ENCODE assay signal across 38 cellular contexts in the genomic region with DNA sequence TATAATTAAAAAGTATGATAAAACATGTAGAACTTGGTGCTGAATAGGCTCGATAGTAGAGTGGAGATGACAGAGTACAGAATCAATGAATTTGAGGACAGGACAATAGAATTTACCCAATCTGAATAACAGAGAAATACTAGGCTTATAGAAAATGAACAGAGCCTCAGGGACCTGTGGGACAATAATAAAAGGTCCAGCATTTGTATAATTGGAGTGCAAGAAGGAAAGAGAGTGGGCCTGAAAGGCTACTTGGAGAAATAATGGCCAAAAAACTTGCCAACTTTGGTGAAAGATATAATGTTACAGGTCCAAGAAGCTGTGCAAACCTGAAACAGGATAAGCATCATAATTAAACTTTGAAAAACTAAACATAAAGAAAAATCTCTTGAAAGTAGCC.
"Had no signal": no experiment of that assay in that cellular context is flagged by ENCODE, and none has a peak within 500 bp of the region (broad histone marks: within the 10 kb centered on the region; RNA-seq: fewer than 3 reads in every experiment).

No MANE protein-coding gene starts in this region.

- DNase-seq: activated effector memory CD4-positive, alpha-beta T cell treated with anti-CD3 and anti-CD28 coated beads, Interleukin-2, amount 50 U/mL, for 16 hours; activated effector memory CD4-positive, alpha-beta T cell treated with Interleukin-2 at 50 U/mL for 16 hours; activated gamma-delta T cell; activated gamma-delta T cell treated with Interleukin-2 at 50 U/mL for 16 hours; activated naive CD4-positive, alpha-beta T cell; activated naive CD4-positive, alpha-beta T cell treated with anti-CD3 and anti-CD28 coated beads for 36 hours; activated naive CD4-positive, alpha-beta T cell treated with anti-CD3 and anti-CD28 coated beads, Interleukin-2, amount 10 ng/mL, durations not matched to agents 7 days and 5 days; activated naive CD4-positive, alpha-beta T cell treated with anti-CD3 and anti-CD28 coated beads, Interleukin-2, amount 50 U/mL, for 16 hours; activated naive CD4-positive, alpha-beta T cell treated with Interleukin-2 at 50 U/mL for 16 hours; activated naive CD8-positive, alpha-beta T cell treated with anti-CD3 and anti-CD28 coated beads for 36 hours; activated naive CD8-positive, alpha-beta T cell treated with anti-CD3 and anti-CD28 coated beads, Interleukin-2, amount 10 ng/mL, durations not matched to agents 7 days and 5 days; activated naive CD8-positive, alpha-beta T cell treated with anti-CD3 and anti-CD28 coated beads, Interleukin-2, amount 50 U/mL, for 24 hours; activated T-cell treated with anti-CD3 and anti-CD28 coated beads, Interleukin-2, amount 50 U/mL, for 1 hour; activated T-cell treated with anti-CD3 and anti-CD28 coated beads, Interleukin-2, amount 50 U/mL, for 24 hours; activated T-cell treated with anti-CD3 and anti-CD28 coated beads, Interleukin-2, amount 50 U/mL, for 4 hours; activated T-cell treated with anti-CD3 and anti-CD28 coated beads, Interleukin-2, amount 50 U/mL, for 48 hours; activated T-cell treated with anti-CD3 and anti-CD28 coated beads, Interleukin-2, amount 50 U/mL, for 72 hours; adrenal gland; amniotic stem cell; amygdala; anterior cingulate cortex; aorta; body of pancreas; brain microvascular endothelial cell; caudate nucleus; central memory CD4-positive, alpha-beta T cell; cerebellar nuclear complex had no signal

- H3K27ac Mint-ChIP-seq: activated naive CD4-positive, alpha-beta T cell treated with anti-CD3 and anti-CD28 coated beads for 36 hours; activated naive CD4-positive, alpha-beta T cell treated with anti-CD3 and anti-CD28 coated beads, Interleukin-2, amount 10 ng/mL, durations not matched to agents 7 days and 5 days; activated naive CD4-positive, alpha-beta T cell treated with anti-CD3 and anti-CD28 coated beads, Interleukin-2, amount 50 U/mL, for 24 hours; activated naive CD4-positive, alpha-beta T cell treated with anti-CD3 and anti-CD28 coated beads, Interleukin-2, amount 50 U/mL, for 72 hours; activated naive CD8-positive, alpha-beta T cell; activated naive CD8-positive, alpha-beta T cell treated with anti-CD3 and anti-CD28 coated beads for 36 hours; activated naive CD8-positive, alpha-beta T cell treated with anti-CD3 and anti-CD28 coated beads, Interleukin-2, amount 10 ng/mL, durations not matched to agents 7 days and 5 days; activated naive CD8-positive, alpha-beta T cell treated with anti-CD3 and anti-CD28 coated beads, Interleukin-2, amount 50 U/mL, for 24 hours; activated T-cell treated with anti-CD3 and anti-CD28 coated beads, Interleukin-2, amount 50 U/mL, for 24 hours; activated T-cell treated with anti-CD3 and anti-CD28 coated beads, Interleukin-2, amount 50 U/mL, for 72 hours; activated T-helper 1 cell treated with anti-CD3 and anti-CD28 coated beads, Interleukin-12 subunit alpha, Interleukin-12 subunit beta, Interleukin-2, Interleukin-4 antibody, amounts not matched to agents 30 ng/mL and 10 ng/mL and 1 ng/mL, durations not matched to agents 14 hours and 24 hours and 36 hours; activated T-helper 17 cell treated with anti-CD3 and anti-CD28 coated beads, Interleukin-2, amount 50 U/mL, for 72 hours; activated T-helper 2 cell treated with anti-CD3 and anti-CD28 coated beads, Interferon-gamma antibody, Interleukin-2, Interleukin-4, amounts not matched to agents 10 μg/mL and 5 μg/mL and 100 μg/mL, durations not matched to agents 14 hours and 24 hours and 36 hours; brain had no signal

- ATAC-seq: activated naive CD4-positive, alpha-beta T cell treated with anti-CD3 and anti-CD28 coated beads, Interleukin-2, amount 50 U/mL, for 72 hours; activated naive CD8-positive, alpha-beta T cell treated with anti-CD3 and anti-CD28 coated beads, Interleukin-2, amount 50 U/mL, for 24 hours; activated T-cell treated with anti-CD3 and anti-CD28 coated beads, Interleukin-2, amount 50 U/mL, for 4 hours; activated T-cell treated with anti-CD3 and anti-CD28 coated beads, Interleukin-2, amount 50 U/mL, for 72 hours; activated T-helper 17 cell treated with anti-CD3 and anti-CD28 coated beads, Interleukin-2, amount 50 U/mL, for 72 hours; body of pancreas had no signal

- H3K4me3 Mint-ChIP-seq: activated naive CD4-positive, alpha-beta T cell treated with anti-CD3 and anti-CD28 coated beads for 36 hours; activated naive CD4-positive, alpha-beta T cell treated with anti-CD3 and anti-CD28 coated beads, Interleukin-2, amount 10 ng/mL, durations not matched to agents 7 days and 5 days; activated naive CD4-positive, alpha-beta T cell treated with anti-CD3 and anti-CD28 coated beads, Interleukin-2, amount 50 U/mL, for 24 hours; activated naive CD8-positive, alpha-beta T cell; activated naive CD8-positive, alpha-beta T cell treated with anti-CD3 and anti-CD28 coated beads for 36 hours; activated naive CD8-positive, alpha-beta T cell treated with anti-CD3 and anti-CD28 coated beads, Interleukin-2, amount 10 ng/mL, durations not matched to agents 7 days and 5 days; activated naive CD8-positive, alpha-beta T cell treated with anti-CD3 and anti-CD28 coated beads, Interleukin-2, amount 50 U/mL, for 24 hours; activated T-cell treated with anti-CD3 and anti-CD28 coated beads, Interleukin-2, amount 50 U/mL, for 24 hours; activated T-cell treated with anti-CD3 and anti-CD28 coated beads, Interleukin-2, amount 50 U/mL, for 4 hours; activated T-cell treated with anti-CD3 and anti-CD28 coated beads, Interleukin-2, amount 50 U/mL, for 72 hours; activated T-helper 1 cell treated with anti-CD3 and anti-CD28 coated beads, Interleukin-12 subunit alpha, Interleukin-12 subunit beta, Interleukin-2, Interleukin-4 antibody, amounts not matched to agents 30 ng/mL and 10 ng/mL and 1 ng/mL, durations not matched to agents 14 hours and 24 hours and 36 hours; activated T-helper 17 cell treated with anti-CD3 and anti-CD28 coated beads, Interleukin-2, amount 50 U/mL, for 72 hours; brain; central memory CD8-positive, alpha-beta T cell had no signal

- H3K9me3 Mint-ChIP-seq: activated naive CD4-positive, alpha-beta T cell treated with anti-CD3 and anti-CD28 coated beads, Interleukin-2, amount 10 ng/mL, durations not matched to agents 7 days and 5 days; activated naive CD4-positive, alpha-beta T cell treated with anti-CD3 and anti-CD28 coated beads, Interleukin-2, amount 50 U/mL, for 24 hours; activated naive CD8-positive, alpha-beta T cell treated with anti-CD3 and anti-CD28 coated beads, Interleukin-2, amount 10 ng/mL, durations not matched to agents 7 days and 5 days; activated T-cell treated with anti-CD3 and anti-CD28 coated beads, Interleukin-2, amount 50 U/mL, for 24 hours; activated T-cell treated with anti-CD3 and anti-CD28 coated beads, Interleukin-2, amount 50 U/mL, for 4 hours; activated T-helper 17 cell treated with anti-CD3 and anti-CD28 coated beads, Interleukin-2, amount 50 U/mL, for 72 hours; activated T-helper 2 cell treated with anti-CD3 and anti-CD28 coated beads, Interferon-gamma antibody, Interleukin-2, Interleukin-4, amounts not matched to agents 10 μg/mL and 5 μg/mL and 100 μg/mL, durations not matched to agents 14 hours and 24 hours and 36 hours had no signal

- H3K36me3 Mint-ChIP-seq: activated naive CD4-positive, alpha-beta T cell treated with anti-CD3 and anti-CD28 coated beads, Interleukin-2, amount 10 ng/mL, durations not matched to agents 7 days and 5 days; activated naive CD4-positive, alpha-beta T cell treated with anti-CD3 and anti-CD28 coated beads, Interleukin-2, amount 50 U/mL, for 24 hours; activated naive CD8-positive, alpha-beta T cell; activated naive CD8-positive, alpha-beta T cell treated with anti-CD3 and anti-CD28 coated beads for 36 hours; activated naive CD8-positive, alpha-beta T cell treated with anti-CD3 and anti-CD28 coated beads, Interleukin-2, amount 10 ng/mL, durations not matched to agents 7 days and 5 days; brain had no signal

- H3K36me3 ChIP-seq: adrenal gland, ascending aorta, brain microvascular endothelial cell, breast epithelium, cardiac muscle cell had no signal

- H3K4me1 Mint-ChIP-seq: activated naive CD4-positive, alpha-beta T cell treated with anti-CD3 and anti-CD28 coated beads, Interleukin-2, amount 10 ng/mL, durations not matched to agents 7 days and 5 days; activated naive CD4-positive, alpha-beta T cell treated with anti-CD3 and anti-CD28 coated beads, Interleukin-2, amount 50 U/mL, for 24 hours; activated naive CD8-positive, alpha-beta T cell treated with anti-CD3 and anti-CD28 coated beads for 36 hours; activated naive CD8-positive, alpha-beta T cell treated with anti-CD3 and anti-CD28 coated beads, Interleukin-2, amount 10 ng/mL, durations not matched to agents 7 days and 5 days; activated naive CD8-positive, alpha-beta T cell treated with anti-CD3 and anti-CD28 coated beads, Interleukin-2, amount 50 U/mL, for 24 hours; activated T-helper 17 cell treated with anti-CD3 and anti-CD28 coated beads, Interleukin-2, amount 50 U/mL, for 72 hours; central memory CD8-positive, alpha-beta T cell had no signal

- H3K27ac ChIP-seq: adrenal gland, ascending aorta, body of pancreas, brain microvascular endothelial cell, breast epithelium, cardiac muscle cell had no signal

- H3K9me3 ChIP-seq: adrenal gland, body of pancreas had no signal

- H3K27me3 Mint-ChIP-seq: activated naive CD4-positive, alpha-beta T cell treated with anti-CD3 and anti-CD28 coated beads, Interleukin-2, amount 50 U/mL, for 24 hours; activated naive CD8-positive, alpha-beta T cell; activated naive CD8-positive, alpha-beta T cell treated with anti-CD3 and anti-CD28 coated beads, Interleukin-2, amount 10 ng/mL, durations not matched to agents 7 days and 5 days; activated naive CD8-positive, alpha-beta T cell treated with anti-CD3 and anti-CD28 coated beads, Interleukin-2, amount 50 U/mL, for 24 hours; activated T-helper 17 cell treated with anti-CD3 and anti-CD28 coated beads, Interleukin-2, amount 50 U/mL, for 72 hours had no signal

- H3K4me3 ChIP-seq: adrenal gland, ascending aorta, body of pancreas, breast epithelium, cardiac muscle cell had no signal

- H3K27me3 ChIP-seq: adrenal gland, ascending aorta, body of pancreas, brain microvascular endothelial cell, breast epithelium, cardiac muscle cell had no signal

- H3K4me1 ChIP-seq: adrenal gland, ascending aorta, body of pancreas, breast epithelium had no signal
